In genomic region chr7:128931965-128932861, GRCh38 we compare ENCODE assay signal across 27 cellular contexts. TPM values are rescaled to one million over a fixed set of nuclear protein-coding genes. Genes with fewer than 3 reads are reported as not detected.
A peak's percentile ranks its signal among the peaks of the same experiment; 100 is the strongest.
DNase-seq lines count a peak whose midpoint lies in the region; ATAC-seq and TF ChIP-seq lines count a peak whose summit lies in the region.
"Had no signal": no experiment of that assay in that cellular context is flagged by ENCODE, and none has a peak within 500 bp of the region (broad histone marks: within the 10 kb centered on the region; RNA-seq: fewer than 3 reads in every experiment).

No MANE protein-coding gene starts in this region.

- no peaks in the 10 kb centered on the region for H3K36me3 Mint-ChIP-seq in activated CD4-positive, alpha-beta memory T cell treated with anti-CD3 and anti-CD28 coated beads for 36 hours
- H3K36me3 Mint-ChIP-seq in activated CD4-positive, alpha-beta memory T cell treated with anti-CD3 and anti-CD28 coated beads, Interleukin-2, amount 10 ng/mL, durations not matched to agents 7 days and 5 days (ENCODE audit: low read depth): peaks cover 5% of the 10 kb centered on the region
- no peaks in the 10 kb centered on the region for H3K36me3 Mint-ChIP-seq in CD8-positive, alpha-beta memory T cell
- H3K36me3 Mint-ChIP-seq in activated T-helper 17 cell treated with anti-CD3 and anti-CD28 coated beads, Interleukin-2, amount 50 U/mL, for 72 hours (ENCODE audit: low read depth): no peaks in the 10 kb centered on the region
- H3K36me3 Mint-ChIP-seq: naive B cell had no signal

- H3K9ac ChIP-seq in mammary epithelial cell (ENCODE audit: insufficient read depth, low read length): no peak overlapping the region

- intact Hi-C loops in activated CD4-positive, alpha-beta memory T cell treated with anti-CD3 and anti-CD28 coated beads for 36 hours (cut with micrococcal nuclease): loop anchor here (10.0 kb wide), 1 partner anchor 123 kb away; the partner anchor contains the start of gene TNPO3
- intact Hi-C loops in sigmoid colon (cut with DNase I) (no loop called here), mammary epithelial cell (cut with micrococcal nuclease) (no loop called here)

- 90 to 93% methylated on average over 19 of the region's 19 CpGs for WGBS in sigmoid colon, 2 donors
- 85% methylated on average over 14 of the region's 19 CpGs for WGBS in mammary epithelial cell (ENCODE audit: low coverage, missing lambda C conversion rate)

- H3K4me1 Mint-ChIP-seq in activated CD4-positive, alpha-beta memory T cell treated with anti-CD3 and anti-CD28 coated beads for 36 hours (ENCODE audit: low read depth): peaks cover 22% of the 10 kb centered on the region
- peaks cover 25% of the 10 kb centered on the region for H3K4me1 Mint-ChIP-seq in activated CD4-positive, alpha-beta memory T cell treated with anti-CD3 and anti-CD28 coated beads, Interleukin-2, amount 10 ng/mL, durations not matched to agents 7 days and 5 days
- peaks cover 15 to 19% (median 18%) of the 10 kb centered on the region in 3 donors for H3K4me1 Mint-ChIP-seq in CD8-positive, alpha-beta memory T cell
- peaks cover 9% of the 10 kb centered on the region for H3K4me1 Mint-ChIP-seq in activated T-helper 17 cell treated with anti-CD3 and anti-CD28 coated beads, Interleukin-2, amount 50 U/mL, for 72 hours

- H3K4me1 ChIP-seq in CD8-positive, alpha-beta memory T cell (ENCODE audit: insufficient read depth, low read length): peaks cover 12% of the 10 kb centered on the region
- peaks cover 0 to under 1% (median 0%) of the 10 kb centered on the region in 4 donors for H3K4me1 ChIP-seq in sigmoid colon
- H3K4me1 ChIP-seq in mammary epithelial cell (ENCODE audit: insufficient read depth, low read length): no peaks in the 10 kb centered on the region
- H3K4me1 ChIP-seq: colonic mucosa had no signal

- peaks cover 5% of the 10 kb centered on the region for H3K27me3 Mint-ChIP-seq in activated CD4-positive, alpha-beta memory T cell treated with anti-CD3 and anti-CD28 coated beads for 36 hours
- H3K27me3 Mint-ChIP-seq in activated CD4-positive, alpha-beta memory T cell treated with anti-CD3 and anti-CD28 coated beads, Interleukin-2, amount 10 ng/mL, durations not matched to agents 7 days and 5 days: peaks cover 6% of the 10 kb centered on the region
- peaks cover 6 to 17% of the 10 kb centered on the region in 2 donors for H3K27me3 Mint-ChIP-seq in CD8-positive, alpha-beta memory T cell
- H3K27me3 Mint-ChIP-seq in activated T-helper 17 cell treated with anti-CD3 and anti-CD28 coated beads, Interleukin-2, amount 50 U/mL, for 72 hours: no peaks in the 10 kb centered on the region
- H3K27me3 Mint-ChIP-seq: naive B cell had no signal

- in situ Hi-C loops in mammary epithelial cell (cut with MboI; ENCODE audit: low sequenced_read_pairs in 2 of 2): no loop called here

- peaks cover 2% of the 10 kb centered on the region for H3K27me3 ChIP-seq in CD8-positive, alpha-beta memory T cell (ENCODE audit: insufficient read depth, low read length, poor library complexity, severe bottlenecking)
- peaks cover under 1 to 43% (median 7%) of the 10 kb centered on the region in 3 donors for H3K27me3 ChIP-seq in sigmoid colon
- no peaks in the 10 kb centered on the region for H3K27me3 ChIP-seq in mammary epithelial cell (ENCODE audit: insufficient read depth, low read length)
- H3K27me3 ChIP-seq: colonic mucosa had no signal

- no peaks in the 10 kb centered on the region for H3K9me3 ChIP-seq in CD8-positive, alpha-beta memory T cell (ENCODE audit: low read length)
- no peaks in the 10 kb centered on the region for H3K9me3 ChIP-seq in sigmoid colon
- no peaks in the 10 kb centered on the region for H3K9me3 ChIP-seq in mammary epithelial cell (replicated peaks; ENCODE audit: insufficient read depth, low read length)
- H3K9me3 ChIP-seq: colonic mucosa, esophagus squamous epithelium, stomach, tibial nerve had no signal

- TF ChIP-seq POLR2A in sigmoid colon (IDR thresholded peaks at IDR 0.05): no peak

- no TSS peak for BruUV-seq in mammary epithelial cell (replicated peaks; lab: Mats Ljungman, UMichigan)

- H4K20me1 ChIP-seq in mammary epithelial cell (ENCODE audit: insufficient read depth, low read length): no peaks in the 10 kb centered on the region

- no peak for TF ChIP-seq EP300 in sigmoid colon (IDR thresholded peaks at IDR 0.05)

- H3K4me3 ChIP-seq in CD8-positive, alpha-beta memory T cell (ENCODE audit: low read length): peak overlapping the region; percentile 22
- H3K4me3 ChIP-seq in sigmoid colon (no peak overlapping the region), mammary epithelial cell (replicated peaks in 1 of 3; ENCODE audit: insufficient read depth in 1 of 3, low read depth in 2 of 3, low read length in 3 of 3) (no peak overlapping the region)
- H3K4me3 ChIP-seq: colonic mucosa, esophagus squamous epithelium, hepatocyte, stomach, tibial nerve had no signal

- H2AFZ ChIP-seq in mammary epithelial cell (ENCODE audit: low read depth, low read length): no peak overlapping the region
- H2AFZ ChIP-seq: hepatocyte had no signal

- no peak overlapping the region for H3K27ac Mint-ChIP-seq in activated CD4-positive, alpha-beta memory T cell treated with anti-CD3 and anti-CD28 coated beads for 36 hours
- no peak overlapping the region for H3K27ac Mint-ChIP-seq in activated CD4-positive, alpha-beta memory T cell treated with anti-CD3 and anti-CD28 coated beads, Interleukin-2, amount 10 ng/mL, durations not matched to agents 7 days and 5 days
- H3K27ac Mint-ChIP-seq in CD8-positive, alpha-beta memory T cell: no peak overlapping the region
- H3K27ac Mint-ChIP-seq in activated T-helper 17 cell treated with anti-CD3 and anti-CD28 coated beads, Interleukin-2, amount 50 U/mL, for 72 hours: peak overlapping the region; percentile 85

- peak; percentile 6 for DNase-seq in activated CD4-positive, alpha-beta memory T cell treated with anti-CD3 and anti-CD28 coated beads for 36 hours
- DNase-seq in activated CD4-positive, alpha-beta memory T cell treated with anti-CD3 and anti-CD28 coated beads, Interleukin-2, amount 10 ng/mL, durations not matched to agents 7 days and 5 days: no peak
- DNase-seq in CD8-positive, alpha-beta memory T cell: no peak
- DNase-seq in sigmoid colon (peak; percentile 45), NCI-H446 treated with DMSO at 0.1 percent for 48 hours (lab: John Stamatoyannopoulos, UW) (no peak), NCI-H2171 (lab: John Stamatoyannopoulos, UW) (no peak), mammary epithelial cell (no peak)
- DNase-seq: activated naive CD4-positive, alpha-beta T cell; activated T-cell treated with anti-CD3 and anti-CD28 coated beads, Interleukin-2, amount 50 U/mL, for 1 hour; colonic mucosa; COR-L47; DMS79 treated with DMSO at 0.1 percent for 48 hours; esophagus squamous epithelium; HCEC 1CT; KG1; mesendoderm; naive B cell; NCI-H1694 treated with DMSO at 0.1 percent for 48 hours; NCI-H2171 treated with DMSO at 0.1 percent for 48 hours; NCI-H526; stomach had no signal

- no peaks in the 10 kb centered on the region for H3K9me3 Mint-ChIP-seq in activated CD4-positive, alpha-beta memory T cell treated with anti-CD3 and anti-CD28 coated beads for 36 hours
- no peaks in the 10 kb centered on the region for H3K9me3 Mint-ChIP-seq in activated CD4-positive, alpha-beta memory T cell treated with anti-CD3 and anti-CD28 coated beads, Interleukin-2, amount 10 ng/mL, durations not matched to agents 7 days and 5 days
- no peaks in the 10 kb centered on the region for H3K9me3 Mint-ChIP-seq in CD8-positive, alpha-beta memory T cell
- H3K9me3 Mint-ChIP-seq in activated T-helper 17 cell treated with anti-CD3 and anti-CD28 coated beads, Interleukin-2, amount 50 U/mL, for 72 hours: peaks cover 3% of the 10 kb centered on the region
- H3K9me3 Mint-ChIP-seq: naive B cell had no signal

- no peak for ATAC-seq in activated T-helper 17 cell treated with anti-CD3 and anti-CD28 coated beads, Interleukin-2, amount 50 U/mL, for 72 hours (replicated peaks)
- ATAC-seq: SK-N-SH treated with all-trans-retinoic acid at 6 μM for 48 hours had no signal

- no peak overlapping the region for H3K4me2 ChIP-seq in mammary epithelial cell (ENCODE audit: insufficient read depth, low read depth, low read length)
- H3K4me2 ChIP-seq: hepatocyte had no signal

- no peaks in the 10 kb centered on the region for H3K36me3 ChIP-seq in CD8-positive, alpha-beta memory T cell (ENCODE audit: insufficient read depth, low read length)
- H3K36me3 ChIP-seq in sigmoid colon (no peaks in the 10 kb centered on the region), mammary epithelial cell (ENCODE audit: insufficient read depth, low read length) (no peaks in the 10 kb centered on the region)
- H3K36me3 ChIP-seq: colonic mucosa, esophagus squamous epithelium, stomach, tibial nerve had no signal

- no peak for TF ChIP-seq CTCF in sigmoid colon (IDR thresholded peaks at IDR 0.05)
- no peak for TF ChIP-seq CTCF in mammary epithelial cell (conservative IDR thresholded peaks at IDR 0.05 in 1 of 2, IDR thresholded peaks at IDR 0.05 in 1 of 2; ENCODE audit: extremely low read depth in 1 of 2, insufficient read depth in 1 of 2, low read depth in 1 of 2, low read length in 2 of 2)

- no peak overlapping the region for H3K4me3 Mint-ChIP-seq in activated CD4-positive, alpha-beta memory T cell treated with anti-CD3 and anti-CD28 coated beads for 36 hours
- H3K4me3 Mint-ChIP-seq in activated CD4-positive, alpha-beta memory T cell treated with anti-CD3 and anti-CD28 coated beads, Interleukin-2, amount 10 ng/mL, durations not matched to agents 7 days and 5 days: no peak overlapping the region
- no peak overlapping the region for H3K4me3 Mint-ChIP-seq in CD8-positive, alpha-beta memory T cell
- peak overlapping the region; percentile 79 for H3K4me3 Mint-ChIP-seq in activated T-helper 17 cell treated with anti-CD3 and anti-CD28 coated beads, Interleukin-2, amount 50 U/mL, for 72 hours

- CTCF ChIA-PET in activated CD4-positive, alpha-beta memory T cell treated with anti-CD3 and anti-CD28 coated beads for 36 hours (lab: Charles Lee): interaction anchor here (0.8 to 2.0 kb wide), 4 partner anchors 15 to 159 kb away, joined by 3 to 12 read pairs (median 6); no protein-coding TSS in a partner anchor
- CTCF ChIA-PET in activated CD4-positive, alpha-beta memory T cell treated with anti-CD3 and anti-CD28 coated beads, Interleukin-2, amount 10 ng/mL, durations not matched to agents 7 days and 5 days (lab: Charles Lee): interaction anchor here (0.7 to 1.3 kb wide), 3 partner anchors 13 to 122 kb away, joined by 3 to 4 read pairs (median 3); no protein-coding TSS in a partner anchor
- CTCF ChIA-PET in CD8-positive, alpha-beta memory T cell (lab: Charles Lee): interaction anchor here (1.1 kb wide), 1 partner anchor 160 kb away, joined by 3 read pairs; no protein-coding TSS in a partner anchor
- CTCF ChIA-PET in mammary epithelial cell (lab: Charles Lee; ENCODE audit: low non-redundant PET): no interaction called here

- POLR2A ChIA-PET in activated CD4-positive, alpha-beta memory T cell treated with anti-CD3 and anti-CD28 coated beads for 36 hours (lab: Charles Lee): interaction anchor here (1.0 to 1.6 kb wide), 4 partner anchors 19 to 194 kb away, joined by 3 to 8 read pairs (median 4); partner anchors contain the start of genes CALU and TNPO3
- POLR2A ChIA-PET in activated CD4-positive, alpha-beta memory T cell treated with anti-CD3 and anti-CD28 coated beads, Interleukin-2, amount 10 ng/mL, durations not matched to agents 7 days and 5 days (lab: Charles Lee): interaction anchor here (0.9 to 2.4 kb wide), 6 partner anchors 16 to 204 kb away, joined by 3 to 8 read pairs (median 3); partner anchors contain the start of gene TNPO3
- POLR2A ChIA-PET in CD8-positive, alpha-beta memory T cell (lab: Charles Lee): no interaction called here

- H3K79me2 ChIP-seq in mammary epithelial cell (ENCODE audit: insufficient read depth, low read length): no peaks in the 10 kb centered on the region
- H3K79me2 ChIP-seq: hepatocyte had no signal

- dilution Hi-C loops in mammary epithelial cell (cut with HindIII; ENCODE audit: low sequenced_read_pairs): loop anchor here (10.0 kb wide), 1 partner anchor 153 kb away; no protein-coding TSS in a partner anchor

- no peak overlapping the region for H3K27ac ChIP-seq in CD8-positive, alpha-beta memory T cell (ENCODE audit: low read depth, low read length)
- H3K27ac ChIP-seq in sigmoid colon (no peak overlapping the region), mammary epithelial cell (ENCODE audit: insufficient read depth, low read depth, low read length) (no peak overlapping the region)
- H3K27ac ChIP-seq: colonic mucosa, esophagus squamous epithelium, hepatocyte, stomach, tibial nerve, VCaP had no signal

RNA-seq across cellular contexts. Expression of gene IRF5, which starts 5.5 kb away (rescaled TPM):
- 10 to 100 TPM; 21.7 to 22.9 TPM for total RNA-seq in activated CD4-positive, alpha-beta memory T cell treated with anti-CD3 and anti-CD28 coated beads for 36 hours
- total RNA-seq in activated CD4-positive, alpha-beta memory T cell treated with anti-CD3 and anti-CD28 coated beads, Interleukin-2, amount 10 ng/mL, durations not matched to agents 7 days and 5 days: 10 to 100 TPM; 25.5 to 28.6 TPM
- 1 to 10 TPM; 7.1 to 7.8 TPM for total RNA-seq in CD8-positive, alpha-beta memory T cell
- 15.2 TPM for polyA plus RNA-seq in CD8-positive, alpha-beta memory T cell
- 10 to 100 TPM; 22.5 to 25.4 TPM for total RNA-seq in activated T-helper 17 cell treated with anti-CD3 and anti-CD28 coated beads, Interleukin-2, amount 50 U/mL, for 72 hours
- total RNA-seq in sigmoid colon (10 to 100 TPM in 1 of 4 donors, 1 to 10 TPM in 3; 6.0 to 15.3 (median 8.1) TPM), mammary epithelial cell (10 to 100 TPM; 10.9 to 12.7 TPM)
- polyA plus RNA-seq in sigmoid colon (10 to 100 TPM in 1 of 3 donors, 1 to 10 TPM in 2; 4.6 to 11.3 (median 4.8) TPM), mammary epithelial cell (2.8 TPM)
- polyA minus RNA-seq in mammary epithelial cell: 4.5 TPM
- total RNA-seq: RPMI7951 had no signal
- polyA plus RNA-seq: hepatocyte had no signal

RNA-seq across cellular contexts. Expression of gene KCP, which starts 21.7 kb away (rescaled TPM):
- under 1 TPM; 0.05 to 0.12 TPM for total RNA-seq in activated CD4-positive, alpha-beta memory T cell treated with anti-CD3 and anti-CD28 coated beads for 36 hours
- total RNA-seq in activated CD4-positive, alpha-beta memory T cell treated with anti-CD3 and anti-CD28 coated beads, Interleukin-2, amount 10 ng/mL, durations not matched to agents 7 days and 5 days: under 1 TPM; 0.20 to 0.33 TPM
- total RNA-seq in CD8-positive, alpha-beta memory T cell: 1 to 10 TPM in 1 of 2 experiments, under 1 TPM in 1; 0.84 to 1.1 TPM
- not detected for polyA plus RNA-seq in CD8-positive, alpha-beta memory T cell
- 1 to 10 TPM in 1 of 2 donors, under 1 TPM in 1; 0.09 to 1.0 TPM for total RNA-seq in activated T-helper 17 cell treated with anti-CD3 and anti-CD28 coated beads, Interleukin-2, amount 50 U/mL, for 72 hours
- total RNA-seq in sigmoid colon: under 1 TPM in 3 of 4 donors, not detected in 1; 0.14 to 0.36 (median 0.28) TPM
- under 1 TPM in 1 of 3 donors, not detected in 2; 0.42 TPM for polyA plus RNA-seq in sigmoid colon
- under 1 TPM in 1 of 2 donors, not detected in 1; 0.50 TPM for total RNA-seq in mammary epithelial cell
- 0.20 TPM for polyA plus RNA-seq in mammary epithelial cell
- not detected for polyA minus RNA-seq in mammary epithelial cell
- total RNA-seq: RPMI7951 had no signal

Comparison
In these comparisons a context has a peak if more than half of its experiments do, and no peak if none do; other contexts are left out.
1. DNase-seq: peak in activated CD4-positive, alpha-beta memory T cell treated with anti-CD3 and anti-CD28 coated beads for 36 hours (single experiment) and sigmoid colon (single experiment); none in activated CD4-positive, alpha-beta memory T cell treated with anti-CD3 and anti-CD28 coated beads, Interleukin-2, amount 10 ng/mL, durations not matched to agents 7 days and 5 days (single experiment), CD8-positive, alpha-beta memory T cell (0 of 5), NCI-H446 treated with DMSO at 0.1 percent for 48 hours (single experiment), NCI-H2171 (single experiment) and mammary epithelial cell (single experiment).